ENCODE assay signal across 9 cellular contexts in genomic region chr16:50313596-50314483, GRCh38. TPM values are rescaled to one million over a fixed set of nuclear protein-coding genes. Genes with fewer than 3 reads are reported as not detected.
DNase-seq lines count a peak whose midpoint lies in the region; ATAC-seq and TF ChIP-seq lines count a peak whose summit lies in the region.
"Had no signal": no experiment of that assay in that cellular context is flagged by ENCODE, and none has a peak within 500 bp of the region (broad histone marks: within the 10 kb centered on the region; RNA-seq: fewer than 3 reads in every experiment).

No MANE protein-coding gene starts in this region.

- H3K9me3 Mint-ChIP-seq in CD4-positive, alpha-beta memory T cell: no peaks in the 10 kb centered on the region
- H3K9me3 Mint-ChIP-seq in activated CD4-positive, alpha-beta memory T cell treated with anti-CD3 and anti-CD28 coated beads for 36 hours: no peaks in the 10 kb centered on the region
- H3K9me3 Mint-ChIP-seq: neural crest cell had no signal

- H3K9ac ChIP-seq in trophoblast cell (ENCODE audit: low read length): no peak overlapping the region

- H4K12ac ChIP-seq in trophoblast cell (ENCODE audit: low read depth, low read length): no peak overlapping the region

- peak overlapping the region; percentile 10 for H2BK5ac ChIP-seq in trophoblast cell (ENCODE audit: low read depth, low read length, poor library complexity)

- no peak overlapping the region for H3K4me2 ChIP-seq in trophoblast cell (ENCODE audit: low read length)

- H3K4me1 ChIP-seq in CD4-positive, alpha-beta memory T cell (ENCODE audit: insufficient read depth, low read length): peaks cover 25% of the 10 kb centered on the region
- H3K4me1 ChIP-seq in esophagus muscularis mucosa (peaks cover 3 to 14% (median 10%) of the 10 kb centered on the region in 4 donors), trophoblast cell (ENCODE audit: control insufficient read depth in 1 of 2, insufficient read depth in 2 of 2, low read length in 2 of 2) (peaks cover 33 to 49% of the 10 kb centered on the region in 2 experiments)

- peaks cover 15 to 49% (median 29%) of the 10 kb centered on the region in 4 donors for H3K4me1 Mint-ChIP-seq in CD4-positive, alpha-beta memory T cell
- H3K4me1 Mint-ChIP-seq in activated CD4-positive, alpha-beta memory T cell treated with anti-CD3 and anti-CD28 coated beads for 36 hours (ENCODE audit: low read depth): peaks cover 26% of the 10 kb centered on the region

- POLR2A ChIA-PET in CD4-positive, alpha-beta memory T cell (lab: Charles Lee; ENCODE audit: partially characterized antibody): interaction anchor here (0.7 to 9.6 kb wide), 17 partner anchors 8 to 353 kb away, joined by 3 to 72 read pairs (median 6); partner anchors contain the start of gene ADCY7
- POLR2A ChIA-PET in activated CD4-positive, alpha-beta memory T cell treated with anti-CD3 and anti-CD28 coated beads for 36 hours (lab: Charles Lee): interaction anchor here (0.7 to 1.4 kb wide), 3 partner anchors 10 to 34 kb away, joined by 3 read pairs; no protein-coding TSS in a partner anchor

- peak overlapping the region; percentile 8 for H3K4ac ChIP-seq in trophoblast cell (ENCODE audit: low read depth, low read length)

- DNase-seq in CD4-positive, alpha-beta memory T cell: peak; percentile 26 to 67 (median 44)
- DNase-seq in activated CD4-positive, alpha-beta memory T cell treated with anti-CD3 and anti-CD28 coated beads for 36 hours: peak; percentile 66
- peak; percentile 92 for DNase-seq in esophagus muscularis mucosa (ENCODE audit: extremely low spot score)
- peak; percentile 89 to 95 for DNase-seq in trophoblast cell
- DNase-seq in OCI-M1 (lab: John Stamatoyannopoulos, UW): no peak
- DNase-seq in NCI-H345 (lab: John Stamatoyannopoulos, UW): no peak

- H3K27ac ChIP-seq in CD4-positive, alpha-beta memory T cell (ENCODE audit: low read depth, low read length): no peak overlapping the region
- H3K27ac ChIP-seq in esophagus muscularis mucosa (replicated peaks in 1 of 4) (no peak overlapping the region), trophoblast cell (ENCODE audit: low read depth, low read length) (peak overlapping the region; percentile 75)

- intact Hi-C loops in CD4-positive, alpha-beta memory T cell (cut with micrococcal nuclease): loop anchor here (5.0 kb wide), 1 partner anchor 47 kb away; the partner anchor contains the start of gene ADCY7
- intact Hi-C loops in activated CD4-positive, alpha-beta memory T cell treated with anti-CD3 and anti-CD28 coated beads for 36 hours (cut with micrococcal nuclease): no loop called here
- intact Hi-C loops in esophagus muscularis mucosa (cut with DNase I): no loop called here

- H3K4me3 ChIP-seq in CD4-positive, alpha-beta memory T cell (ENCODE audit: low read length in 2 of 2): no peak overlapping the region
- H3K4me3 ChIP-seq in esophagus muscularis mucosa (no peak overlapping the region), trophoblast cell (ENCODE audit: low read depth, low read length) (no peak overlapping the region)

- peak overlapping the region; percentile 56 for H4K91ac ChIP-seq in trophoblast cell (ENCODE audit: low read depth, low read length)

- CTCF ChIA-PET in CD4-positive, alpha-beta memory T cell (lab: Charles Lee; ENCODE audit: partially characterized antibody): interaction anchor here (0.6 to 3.2 kb wide), 15 partner anchors 14 to 493 kb away, joined by 3 to 27 read pairs (median 4); no protein-coding TSS in a partner anchor
- CTCF ChIA-PET in activated CD4-positive, alpha-beta memory T cell treated with anti-CD3 and anti-CD28 coated beads for 36 hours (lab: Charles Lee): interaction anchor here (0.6 to 4.7 kb wide), 7 partner anchors 13 to 492 kb away, joined by 3 to 27 read pairs (median 4); no protein-coding TSS in a partner anchor

- no peaks in the 10 kb centered on the region for H3K27me3 ChIP-seq in CD4-positive, alpha-beta memory T cell (ENCODE audit: insufficient read depth, low read length)
- H3K27me3 ChIP-seq in esophagus muscularis mucosa: no peaks in the 10 kb centered on the region
- no peaks in the 10 kb centered on the region for H3K27me3 ChIP-seq in trophoblast cell (ENCODE audit: insufficient read depth, low read length)

- H3K27ac Mint-ChIP-seq in CD4-positive, alpha-beta memory T cell: peak overlapping the region; percentile 62 to 90 (median 85)
- H3K27ac Mint-ChIP-seq in activated CD4-positive, alpha-beta memory T cell treated with anti-CD3 and anti-CD28 coated beads for 36 hours: peak overlapping the region; percentile 78

- H3K14ac ChIP-seq in trophoblast cell (ENCODE audit: low read length): peak overlapping the region; percentile 10

- peaks cover 85% of the 10 kb centered on the region for H3K36me3 ChIP-seq in CD4-positive, alpha-beta memory T cell (ENCODE audit: insufficient read depth, low read length)
- H3K36me3 ChIP-seq in esophagus muscularis mucosa: peaks cover 25 to 72% (median 61%) of the 10 kb centered on the region in 4 donors
- peaks cover 24 to 27% of the 10 kb centered on the region in 2 experiments for H3K36me3 ChIP-seq in trophoblast cell (ENCODE audit: control insufficient read depth in 1 of 2, insufficient read depth in 2 of 2, low read length in 2 of 2)

- no peak for ATAC-seq in GM21576 (IDR thresholded peaks at IDR 0.05; ENCODE audit: unreplicated experiment)
- no peak for ATAC-seq in GM18868 (IDR thresholded peaks at IDR 0.05; ENCODE audit: unreplicated experiment)

- peak overlapping the region; percentile 53 for H2AK5ac ChIP-seq in trophoblast cell (ENCODE audit: low read length)

- peaks cover 51 to 82% of the 10 kb centered on the region in 2 donors for H3K36me3 Mint-ChIP-seq in CD4-positive, alpha-beta memory T cell
- H3K36me3 Mint-ChIP-seq in activated CD4-positive, alpha-beta memory T cell treated with anti-CD3 and anti-CD28 coated beads for 36 hours: peaks cover 54% of the 10 kb centered on the region

- 74% methylated on average over 24 of the region's 31 CpGs for WGBS in esophagus muscularis mucosa
- no CpG with 5 or more reads among the region's 31 CpGs for WGBS in trophoblast cell (ENCODE audit: extremely low coverage, insufficient coverage, insufficient read length)

- no peak for TF ChIP-seq POLR2A in esophagus muscularis mucosa (IDR thresholded peaks at IDR 0.05; ENCODE audit: low read depth)

- H3K23ac ChIP-seq in trophoblast cell (ENCODE audit: low read length): no peak overlapping the region

- peak overlapping the region; percentile 15 for H4K8ac ChIP-seq in trophoblast cell (ENCODE audit: low read depth, low read length)

- H2BK120ac ChIP-seq in trophoblast cell (ENCODE audit: insufficient read depth, low read length, poor library complexity): peak overlapping the region; percentile 17

- H2AFZ ChIP-seq in trophoblast cell (ENCODE audit: insufficient read depth, low read length, poor library complexity): peak overlapping the region; percentile 20

- peak overlapping the region; percentile 1 for H2BK12ac ChIP-seq in trophoblast cell (ENCODE audit: low read length)

- no peak for TF ChIP-seq CTCF in esophagus muscularis mucosa (IDR thresholded peaks at IDR 0.05)

- no peaks in the 10 kb centered on the region for H3K9me3 ChIP-seq in CD4-positive, alpha-beta memory T cell (ENCODE audit: control insufficient read depth in 1 of 2, low read length in 2 of 2)
- no peaks in the 10 kb centered on the region for H3K9me3 ChIP-seq in esophagus muscularis mucosa
- H3K9me3 ChIP-seq in trophoblast cell (ENCODE audit: insufficient read depth, low read depth, low read length): no peaks in the 10 kb centered on the region

- peak overlapping the region in 5 of 8 donors; percentile 3 to 76 (median 17) for H3K4me3 Mint-ChIP-seq in CD4-positive, alpha-beta memory T cell
- H3K4me3 Mint-ChIP-seq in activated CD4-positive, alpha-beta memory T cell treated with anti-CD3 and anti-CD28 coated beads for 36 hours: no peak overlapping the region

- H3K18ac ChIP-seq in trophoblast cell (ENCODE audit: low read length): peak overlapping the region; percentile 80

- peaks cover 29% of the 10 kb centered on the region for H3K79me1 ChIP-seq in trophoblast cell (ENCODE audit: low read length)

- H3K79me2 ChIP-seq in trophoblast cell (ENCODE audit: control insufficient read depth, insufficient read depth, low read length, poor library complexity): peaks cover 2% of the 10 kb centered on the region

- no peak for TF ChIP-seq EP300 in esophagus muscularis mucosa (IDR thresholded peaks at IDR 0.05)

- H3K27me3 Mint-ChIP-seq in CD4-positive, alpha-beta memory T cell: no peaks in the 10 kb centered on the region
- no peaks in the 10 kb centered on the region for H3K27me3 Mint-ChIP-seq in activated CD4-positive, alpha-beta memory T cell treated with anti-CD3 and anti-CD28 coated beads for 36 hours

RNA-seq across cellular contexts. Expression of gene ADCY7, which starts 47.5 kb away (rescaled TPM):
- 100 to 1,000 TPM; 230 to 235 TPM for total RNA-seq in CD4-positive, alpha-beta memory T cell
- 10 to 100 TPM; 34.8 to 69.7 TPM for polyA plus RNA-seq in CD4-positive, alpha-beta memory T cell
- 100 to 1,000 TPM in 1 of 2 experiments, 10 to 100 TPM in 1; 100.0 to 107 TPM for total RNA-seq in activated CD4-positive, alpha-beta memory T cell treated with anti-CD3 and anti-CD28 coated beads for 36 hours
- 10 to 100 TPM; 12.3 to 17.4 (median 15.6) TPM for total RNA-seq in esophagus muscularis mucosa
- 5.7 and 6.0 TPM in 2 replicates for polyA plus RNA-seq in trophoblast cell (2013)

RNA-seq across cellular contexts. Expression of gene BRD7, which starts 54.9 kb away (rescaled TPM):
- total RNA-seq in CD4-positive, alpha-beta memory T cell: 10 to 100 TPM; 86.6 to 97.7 TPM
- polyA plus RNA-seq in CD4-positive, alpha-beta memory T cell: 10 to 100 TPM; 18.1 to 67.3 TPM
- total RNA-seq in activated CD4-positive, alpha-beta memory T cell treated with anti-CD3 and anti-CD28 coated beads for 36 hours: 100 to 1,000 TPM in 1 of 2 experiments, 10 to 100 TPM in 1; 87.9 to 103 TPM
- 10 to 100 TPM; 49.5 to 68.1 (median 56.5) TPM for total RNA-seq in esophagus muscularis mucosa
- 77.0 and 79.2 TPM in 2 replicates for polyA plus RNA-seq in trophoblast cell (2013)

Comparison
In these comparisons a context has a peak if more than half of its experiments do, and no peak if none do; other contexts are left out.
1. DNase-seq: peak in CD4-positive, alpha-beta memory T cell (5 of 5), activated CD4-positive, alpha-beta memory T cell treated with anti-CD3 and anti-CD28 coated beads for 36 hours (single experiment), esophagus muscularis mucosa (single experiment) and trophoblast cell (2 of 2); none in OCI-M1 (single experiment) and NCI-H345 (single experiment).
2. RNA of gene ADCY7, which starts 47.5 kb away (total RNA-seq): 230 to 235 TPM in CD4-positive, alpha-beta memory T cell and 100.0 to 107 TPM in activated CD4-positive, alpha-beta memory T cell treated with anti-CD3 and anti-CD28 coated beads for 36 hours; 12.3 to 17.4 TPM in esophagus muscularis mucosa; every median in the first group is over 4 times any median in the second.